In genomic region chr11:128451651-128452470, GRCh38 we compare ENCODE assay signal across 8 cellular contexts.
DNase-seq lines count a peak whose midpoint lies in the region; ATAC-seq and TF ChIP-seq lines count a peak whose summit lies in the region.

No MANE protein-coding gene starts in this region.

- DNase-seq in amniotic epithelial cell (ENCODE audit: low read depth) (peak; percentile 53), left lobe of liver (ENCODE audit: low spot score) (peak; percentile 63), suprapubic skin (ENCODE audit: low spot score in 2 of 2) (peak in 1 of 2 donors; percentile 83), DMS114 treated with DMSO at 0.1 percent for 48 hours (lab: John Stamatoyannopoulos, UW; ENCODE audit: unreplicated experiment) (no peak), GDM1 (lab: John Stamatoyannopoulos, UW) (no peak)
- DNase-seq in activated CD4-positive, alpha-beta T cell treated with anti-CD3 and anti-CD28 coated beads, Interleukin-2, amount 50 U/mL, for 48 hours: no peak

- ATAC-seq in HG02885 (IDR thresholded peaks at IDR 0.05; ENCODE audit: poor library complexity, unreplicated experiment) (peak; percentile 42), left lobe of liver (peak; percentile 46), GM18907 (IDR thresholded peaks at IDR 0.05; ENCODE audit: unreplicated experiment) (no peak)

- TF ChIP-seq CTCF in suprapubic skin (IDR thresholded peaks at IDR 0.05): no peak

- no peak for TF ChIP-seq EP300 in suprapubic skin (IDR thresholded peaks at IDR 0.05)

- H3K27ac ChIP-seq in suprapubic skin: peak overlapping the region; percentile 51

- H3K27me3 ChIP-seq in suprapubic skin: no peaks in the 10 kb centered on the region

- TF ChIP-seq POLR2A in suprapubic skin (IDR thresholded peaks at IDR 0.05): no peak

- H3K4me3 ChIP-seq in suprapubic skin: peak overlapping the region; percentile 24

- H3K4me1 ChIP-seq in suprapubic skin: peaks cover 26% of the 10 kb centered on the region

- H3K9me3 ChIP-seq in suprapubic skin: no peaks in the 10 kb centered on the region

- WGBS in suprapubic skin: 66% methylated on average over 19 of the region's 26 CpGs

- no peaks in the 10 kb centered on the region for H3K36me3 ChIP-seq in suprapubic skin

Comparison
In these comparisons a context has a peak if more than half of its experiments do, and no peak if none do; other contexts are left out.
1. DNase-seq: peak in amniotic epithelial cell (single experiment) and left lobe of liver (single experiment); none in DMS114 treated with DMSO at 0.1 percent for 48 hours (single experiment), activated CD4-positive, alpha-beta T cell treated with anti-CD3 and anti-CD28 coated beads, Interleukin-2, amount 50 U/mL, for 48 hours (0 of 2) and GDM1 (single experiment).